Comparison of ENCODE assay signal across 9 cellular contexts in the genomic region with DNA sequence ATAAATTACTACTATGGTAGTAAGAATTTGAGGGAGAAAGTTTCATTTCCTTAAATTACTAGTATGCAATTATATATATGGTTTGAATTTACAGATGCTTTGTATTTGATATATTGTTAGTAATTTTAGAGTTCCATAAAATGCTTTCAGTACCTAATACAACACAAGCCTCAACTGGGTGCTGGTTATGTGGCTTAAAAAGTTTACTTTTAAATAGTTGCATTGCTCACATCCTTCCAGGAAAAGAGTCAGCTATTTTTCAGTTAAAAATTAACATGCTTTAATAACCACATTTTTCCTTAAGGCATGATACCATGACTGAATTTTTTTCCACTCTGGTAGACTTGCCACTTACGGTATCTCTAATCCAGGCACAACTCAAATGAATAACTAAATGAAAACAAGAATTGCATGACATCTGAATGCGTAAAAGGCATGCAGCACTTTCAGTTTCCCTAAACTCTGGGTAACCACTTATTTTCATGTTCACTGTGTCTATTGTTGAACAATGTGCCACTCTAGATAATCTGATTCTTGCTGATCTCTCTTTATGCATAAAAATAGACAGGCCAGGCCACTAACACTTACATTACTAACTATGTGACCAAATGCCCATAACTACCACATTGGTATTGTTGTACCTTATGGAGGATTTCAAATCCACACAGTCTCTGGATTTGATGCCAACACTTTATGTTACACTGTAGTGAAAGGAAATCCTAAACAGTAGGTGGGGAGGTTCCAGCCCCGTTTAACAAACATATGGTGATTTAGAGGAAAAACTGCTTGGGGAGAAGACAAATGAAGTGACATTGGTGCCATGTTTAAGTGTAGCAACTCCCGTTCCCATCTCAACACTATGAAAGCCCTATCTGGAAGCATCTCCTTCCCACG. TPM values are rescaled to one million over a fixed set of nuclear protein-coding genes. Genes with fewer than 3 reads are reported as not detected.
DNase-seq lines count a peak whose midpoint lies in the region; ATAC-seq and TF ChIP-seq lines count a peak whose summit lies in the region.
"Had no signal": no experiment of that assay in that cellular context is flagged by ENCODE, and none has a peak within 500 bp of the region (broad histone marks: within the 10 kb centered on the region; RNA-seq: fewer than 3 reads in every experiment).

No MANE protein-coding gene starts in this region.

- ATAC-seq in GM19455 (IDR thresholded peaks at IDR 0.05; ENCODE audit: unreplicated experiment) (peak; percentile 83), HG03460 (IDR thresholded peaks at IDR 0.05; ENCODE audit: unreplicated experiment) (peak; percentile 93)
- ATAC-seq: HCT116 had no signal

- H3K9ac ChIP-seq in duodenal mucosa (ENCODE audit: low read depth in 1 of 2, low read length in 2 of 2) = no peak overlapping the region
- H3K9ac ChIP-seq in endodermal cell (ENCODE audit: extremely low read depth, low read length, poor library complexity, severe bottlenecking) = no peak overlapping the region

- H3K36me3 ChIP-seq in duodenal mucosa (ENCODE audit: control insufficient read depth in 1 of 2, insufficient read depth in 2 of 2, low read length in 2 of 2) (no peaks in the 10 kb centered on the region), H7 (replicated peaks; ENCODE audit: control insufficient read depth, insufficient read depth, low read length) (no peaks in the 10 kb centered on the region), endodermal cell (ENCODE audit: control insufficient read depth, insufficient read depth, low read length) (no peaks in the 10 kb centered on the region)

- CTCF ChIA-PET in Calu3 (lab: Charles Lee) = interaction anchor here (0.6 kb wide), 1 partner anchor 331 kb away, joined by 3 read pairs; no protein-coding TSS in a partner anchor

- H3K4me3 ChIP-seq in duodenal mucosa (ENCODE audit: low read depth in 1 of 2, low read length in 2 of 2) = peak overlapping the region; percentile 3 to 20
- no peak overlapping the region for H3K4me3 ChIP-seq in H7 (ENCODE audit: insufficient read depth, low read depth, low read length)
- H3K4me3 ChIP-seq in endodermal cell (ENCODE audit: low read length) = no peak overlapping the region

- H3K27me3 Mint-ChIP-seq in Calu3 (ENCODE audit: unreplicated experiment) (no peaks in the 10 kb centered on the region), endodermal cell (ENCODE audit: insufficient read depth) (peaks cover 4% of the 10 kb centered on the region)

- DNase-seq in Calu3 = no peak
- no peak for DNase-seq in H7
- DNase-seq in DMS53 (lab: John Stamatoyannopoulos, UW) = no peak
- no peak for DNase-seq in endodermal cell
- DNase-seq in NCI-H2107 treated with DMSO at 0.1 percent for 48 hours (lab: John Stamatoyannopoulos, UW; ENCODE audit: unreplicated experiment) = no peak

- WGBS in endodermal cell (ENCODE audit: insufficient coverage in 1 of 2, insufficient read length in 1 of 2), 2 experiments = 86 to 95% methylated on average over 4 to 5 of the region's 5 CpGs

- intact Hi-C loops in Calu3 (cut with micrococcal nuclease; ENCODE audit: unreplicated experiment) = loop anchor here (5.0 kb wide), 2 partner anchors 35 to 85 kb away; partner anchors contain the start of gene SLC35F5

- H3K27ac Mint-ChIP-seq in Calu3 (ENCODE audit: unreplicated experiment) (peak overlapping the region; percentile 90), endodermal cell (no peak overlapping the region)

- H3K27ac ChIP-seq in duodenal mucosa (ENCODE audit: low read depth, low read length) (no peak overlapping the region), endodermal cell (ENCODE audit: low read depth, low read length) (no peak overlapping the region)

- H3K9me3 Mint-ChIP-seq in Calu3 (ENCODE audit: low read depth, unreplicated experiment) (no peaks in the 10 kb centered on the region), endodermal cell (peaks cover 2% of the 10 kb centered on the region)

- H3K36me3 Mint-ChIP-seq in Calu3 (ENCODE audit: insufficient read depth, unreplicated experiment) (no peaks in the 10 kb centered on the region), endodermal cell (ENCODE audit: low read depth) (no peaks in the 10 kb centered on the region)

- H3K4me1 ChIP-seq in duodenal mucosa (ENCODE audit: control insufficient read depth in 1 of 2, insufficient read depth in 2 of 2, low read length in 2 of 2) (peaks cover 9 to 25% of the 10 kb centered on the region in 2 donors), endodermal cell (ENCODE audit: control insufficient read depth, insufficient read depth, low read length) (no peaks in the 10 kb centered on the region)

- H3K4me1 Mint-ChIP-seq in Calu3 (ENCODE audit: low read depth, unreplicated experiment) (peaks cover 38% of the 10 kb centered on the region), endodermal cell (no peaks in the 10 kb centered on the region)

- H3K4me3 Mint-ChIP-seq in Calu3 (ENCODE audit: low read depth, unreplicated experiment) (no peak overlapping the region), endodermal cell (no peak overlapping the region)

- H3K9me3 ChIP-seq in duodenal mucosa (ENCODE audit: control insufficient read depth in 1 of 2, low read length in 2 of 2) (no peaks in the 10 kb centered on the region), endodermal cell (ENCODE audit: control insufficient read depth, low read length) (no peaks in the 10 kb centered on the region)

- TF ChIP-seq CTCF in Calu3 (IDR thresholded peaks at IDR 0.05; ENCODE audit: unreplicated experiment) = no peak
- no peak for TF ChIP-seq CTCF in endodermal cell (conservative IDR thresholded peaks at IDR 0.05)

- BruUV-seq in Calu3 (replicated peaks; lab: Mats Ljungman, UMichigan) = no TSS peak

- H3K27me3 ChIP-seq in duodenal mucosa (ENCODE audit: control insufficient read depth in 1 of 2, insufficient read depth in 2 of 2, low read length in 2 of 2) = no peaks in the 10 kb centered on the region
- no peaks in the 10 kb centered on the region for H3K27me3 ChIP-seq in H7 (ENCODE audit: control insufficient read depth, insufficient read depth, low read length)
- no peaks in the 10 kb centered on the region for H3K27me3 ChIP-seq in endodermal cell (ENCODE audit: control insufficient read depth, insufficient read depth, low read length, poor library complexity, severe bottlenecking)

RNA-seq across cellular contexts. Expression of gene SLC35F5, which starts 35.5 kb away (rescaled TPM):
- total RNA-seq in Calu3 (2022) (95.1 and 101 TPM in 2 replicates), endodermal cell (10 to 100 TPM; 37.1 to 39.0 TPM)
- 25.8 and 37.3 TPM in 2 replicates for total RNA-seq in H7 (2014; rRNA removed; shearing (Covaris generic))
- polyA plus RNA-seq in endodermal cell (2013, experiment 1 of 2) = 34.7 TPM
- polyA plus RNA-seq in endodermal cell (2013, experiment 2 of 2) = 25.9 TPM

Comparison
In these comparisons a context has a peak if more than half of its experiments do, and no peak if none do; other contexts are left out.
1. H3K4me3 ChIP-seq: peak in duodenal mucosa (2 of 2); none in H7 (single experiment) and endodermal cell (single experiment).